In genomic region chr6:104952911-104953409, GRCh38 we compare ENCODE assay signal across 16 cellular contexts. TPM values are rescaled to one million over a fixed set of nuclear protein-coding genes. Genes with fewer than 3 reads are reported as not detected.
A peak's percentile ranks its signal among the peaks of the same experiment; 100 is the strongest.
DNase-seq lines count a peak whose midpoint lies in the region; ATAC-seq and TF ChIP-seq lines count a peak whose summit lies in the region.
"Had no signal": no experiment of that assay in that cellular context is flagged by ENCODE, and none has a peak within 500 bp of the region (broad histone marks: within the 10 kb centered on the region; RNA-seq: fewer than 3 reads in every experiment).

No MANE protein-coding gene starts in this region.

- peaks cover 36% of the 10 kb centered on the region for H3K4me1 Mint-ChIP-seq in brain
- peaks cover 30% of the 10 kb centered on the region for H3K4me1 Mint-ChIP-seq in progenitor cell of endocrine pancreas (ENCODE audit: low read depth)

- no peaks in the 10 kb centered on the region for H3K9me2 ChIP-seq in Karpas-422 (replicated peaks; ENCODE audit: insufficient read depth, low read length)

- H3K36me3 ChIP-seq in HEK293 (ENCODE audit: control insufficient read depth in 2 of 2, insufficient read depth in 1 of 2, low read length in 2 of 2), result no peaks in the 10 kb centered on the region
- H3K36me3 ChIP-seq in iPS-20b (ENCODE audit: insufficient read depth, low read depth, low read length), result no peaks in the 10 kb centered on the region
- H3K36me3 ChIP-seq in Karpas-422 (ENCODE audit: insufficient read depth, low read length), result no peaks in the 10 kb centered on the region
- H3K36me3 ChIP-seq: pancreas had no signal

- H3K27ac Mint-ChIP-seq in brain (peak overlapping the region in 1 of 5 experiments; percentile 95), progenitor cell of endocrine pancreas (peak overlapping the region; percentile 97)
- H3K27ac Mint-ChIP-seq: activated CD4-positive, alpha-beta T cell treated with anti-CD3 and anti-CD28 coated beads, Interleukin-2, amount 10 ng/mL, durations not matched to agents 24 days and 14 days had no signal

- TF ChIP-seq CTCF in HEK293 (tag by site-specific recombination; IDR thresholded peaks at IDR 0.05) (no peak), brain (conservative IDR thresholded peaks at IDR 0.05) (no peak), progenitor cell of endocrine pancreas (IDR thresholded peaks at IDR 0.05; ENCODE audit: unreplicated experiment) (no peak)

- no peak overlapping the region for H3K4me2 ChIP-seq in Karpas-422 (ENCODE audit: low read depth, low read length, poor library complexity, severe bottlenecking)

- peaks cover 84% of the 10 kb centered on the region for H3K27me3 Mint-ChIP-seq in brain
- H3K27me3 Mint-ChIP-seq in progenitor cell of endocrine pancreas, result no peaks in the 10 kb centered on the region

- no peak for ATAC-seq in HG03196 (IDR thresholded peaks at IDR 0.05; ENCODE audit: unreplicated experiment)
- ATAC-seq: pancreas had no signal

- H3K4me3 Mint-ChIP-seq in brain (peak overlapping the region; percentile 9 to 89 (median 68)), progenitor cell of endocrine pancreas (ENCODE audit: low read depth) (peak overlapping the region; percentile 80)
- H3K4me3 Mint-ChIP-seq: activated CD4-positive, alpha-beta T cell treated with anti-CD3 and anti-CD28 coated beads, Interleukin-2, amount 10 ng/mL, durations not matched to agents 24 days and 14 days had no signal

- H3K9me3 ChIP-seq in HEK293 (ENCODE audit: control insufficient read depth, insufficient read depth, low read depth, low read length), result no peaks in the 10 kb centered on the region
- no peaks in the 10 kb centered on the region for H3K9me3 ChIP-seq in iPS-20b (ENCODE audit: insufficient read depth, low read depth, low read length)
- no peaks in the 10 kb centered on the region for H3K9me3 ChIP-seq in Karpas-422 (ENCODE audit: low read length)
- H3K9me3 ChIP-seq: pancreas had no signal

- H4K20me1 ChIP-seq in Karpas-422 (ENCODE audit: insufficient read depth, low read depth, low read length), result no peaks in the 10 kb centered on the region

- H3K27me3 ChIP-seq in iPS-20b (ENCODE audit: insufficient read depth, low read length) (no peaks in the 10 kb centered on the region), Karpas-422 (ENCODE audit: low read length) (no peaks in the 10 kb centered on the region)

- peaks cover 1% of the 10 kb centered on the region for H3K79me2 ChIP-seq in Karpas-422 (ENCODE audit: low read length)

- H3K9me3 Mint-ChIP-seq in brain (peaks cover 0 to 8% (median 0%) of the 10 kb centered on the region in 5 experiments), progenitor cell of endocrine pancreas (ENCODE audit: low read depth) (no peaks in the 10 kb centered on the region)

- POLR2A ChIA-PET in HEK293 (lab: Yijun Ruan, JAX), result no interaction called here

- H3K36me3 Mint-ChIP-seq in brain, result peaks cover 5% of the 10 kb centered on the region
- H3K36me3 Mint-ChIP-seq in progenitor cell of endocrine pancreas (ENCODE audit: insufficient read depth), result no peaks in the 10 kb centered on the region

- H3K4me3 ChIP-seq in HEK293 (ENCODE audit: low read depth, low read length) (peak overlapping the region; percentile 39), iPS-20b (ENCODE audit: low read length) (peak overlapping the region; percentile 90), Karpas-422 (ENCODE audit: low read length) (no peak overlapping the region)
- H3K4me3 ChIP-seq: coronary artery, GM12878, pancreas had no signal

- H3K9ac ChIP-seq in iPS-20b (ENCODE audit: low read depth, low read length) (peak overlapping the region; percentile 93), Karpas-422 (ENCODE audit: low read length) (no peak overlapping the region)

- CTCF ChIA-PET in HEK293 (lab: Yijun Ruan, JAX), result interaction anchor here (7.2 kb wide), 1 partner anchor 125 kb away, joined by 41 read pairs; no protein-coding TSS in a partner anchor

- H2AFZ ChIP-seq in Karpas-422 (ENCODE audit: low read length), result no peak overlapping the region

- H3K4me1 ChIP-seq in HEK293 (ENCODE audit: control insufficient read depth, insufficient read depth, low read length) (peaks cover 3% of the 10 kb centered on the region; the same call in 1 of the 2 replicates), iPS-20b (ENCODE audit: insufficient read depth, low read length) (peaks cover 46% of the 10 kb centered on the region), Karpas-422 (ENCODE audit: low read length) (peaks cover 23% of the 10 kb centered on the region)
- H3K4me1 ChIP-seq: pancreas had no signal

- DNase-seq in progenitor cell of endocrine pancreas (ENCODE audit: low spot score, unreplicated experiment), result no peak
- no peak for DNase-seq in Karpas-422
- DNase-seq in SIG-M5 (lab: John Stamatoyannopoulos, UW), result no peak
- DNase-seq: activated CD4-positive, alpha-beta T cell treated with anti-CD3 and anti-CD28 coated beads, Interleukin-2, amount 10 ng/mL, durations not matched to agents 24 days and 14 days; activated naive CD4-positive, alpha-beta T cell treated with Interleukin-2 at 50 U/mL for 16 hours; GDM1; kidney glomerular epithelial cell; NCI-H1417 treated with DMSO at 0.1 percent for 48 hours; pancreas had no signal

- H3K27ac ChIP-seq in HEK293 (ENCODE audit: extremely low read depth, low read depth, low read length), result peak overlapping the region; percentile 35; the same call in 1 of the 2 replicates
- H3K27ac ChIP-seq in iPS-20b (ENCODE audit: low read length), result peak overlapping the region; percentile 98
- no peak overlapping the region for H3K27ac ChIP-seq in Karpas-422 (ENCODE audit: low read length)
- H3K27ac ChIP-seq: coronary artery, pancreas had no signal

TF ChIP-seq in HEK293, 187 proteins besides CTCF, POLR2A, EP300 and RAD21 (continues in another document):
- TF ChIP-seq ZBTB49 (tag by site-specific recombination; IDR thresholded peaks at IDR 0.05; ENCODE audit: low read depth) (no peak), WT1 (tag by site-specific recombination; IDR thresholded peaks at IDR 0.05) (peak; percentile 25; the same call in 1 of the 2 replicates), ZNF391 (tag by site-specific recombination; IDR thresholded peaks at IDR 0.05; ENCODE audit: borderline replicate concordance, low read depth) (no peak), ZNF629 (tag by site-specific recombination; IDR thresholded peaks at IDR 0.05) (0 out of 2 replicates have a peak, but pooled peaks have one; percentile 45), ZNF398 (tag by site-specific recombination; IDR thresholded peaks at IDR 0.05) (peak; percentile 22; the same call in 1 of the 2 replicates), ZNF10 (tag by site-specific recombination; IDR thresholded peaks at IDR 0.05) (no peak), ZNF146 (tag by site-specific recombination; IDR thresholded peaks at IDR 0.05) (no peak), ZNF280C (tag by site-specific recombination; IDR thresholded peaks at IDR 0.05) (no peak), ZNF843 (tag by site-specific recombination; IDR thresholded peaks at IDR 0.05) (no peak), ZEB2 (tag by site-specific recombination; IDR thresholded peaks at IDR 0.05) (peak; percentile 44; the same call in 1 of the 2 replicates)

RNA-seq across cellular contexts. Expression of gene LIN28B, which starts 3.9 kb away (rescaled TPM):
- polyA plus RNA-seq in brain (ENCODE audit: insufficient read depth, low read depth, low replicate concordance), result not detected
- total RNA-seq in progenitor cell of endocrine pancreas, result 35.2 and 38.8 TPM in 2 replicates
- 9.5 and 21.4 TPM in 2 replicates for total RNA-seq in Karpas-422 (2014; rRNA removed; shearing (Covaris generic); ENCODE audit: low replicate concordance)
- total RNA-seq: activated CD4-positive, alpha-beta T cell treated with anti-CD3 and anti-CD28 coated beads, Interleukin-2, amount 10 ng/mL, durations not matched to agents 24 days and 14 days had no signal
- polyA plus RNA-seq: esophagus, pancreas had no signal
